In genomic region chr15:71136159-71137137, GRCh38 we compare ENCODE assay signal across 11 cellular contexts. TPM values are rescaled to one million over a fixed set of nuclear protein-coding genes. Genes with fewer than 3 reads are reported as not detected.
A peak's percentile ranks its signal among the peaks of the same experiment; 100 is the strongest.
DNase-seq lines count a peak whose midpoint lies in the region; ATAC-seq and TF ChIP-seq lines count a peak whose summit lies in the region.
"Had no signal": no experiment of that assay in that cellular context is flagged by ENCODE, and none has a peak within 500 bp of the region (broad histone marks: within the 10 kb centered on the region; RNA-seq: fewer than 3 reads in every experiment).

No MANE protein-coding gene starts in this region.

- intact Hi-C loops in Right ventricle myocardium superior (cut with DNase I) (no loop called here), cardiac septum (cut with DNase I) (no loop called here), heart right ventricle (cut with DNase I) (loop anchor here in 1 of 10 donors (5.0 kb wide), 1 partner anchor 871 kb away; no protein-coding TSS in a partner anchor), thyroid gland (cut with DNase I) (no loop called here)

- peaks cover 7 to 83% (median 32%) of the 10 kb centered on the region in 9 donors for H3K4me1 ChIP-seq in heart right ventricle
- peaks cover 16 to 19% of the 10 kb centered on the region in 2 donors for H3K4me1 ChIP-seq in thyroid gland
- H3K4me1 ChIP-seq: colonic mucosa, Peyer's patch had no signal

- H3K27me3 ChIP-seq in heart right ventricle (no peaks in the 10 kb centered on the region), thyroid gland (no peaks in the 10 kb centered on the region)
- H3K27me3 ChIP-seq: colonic mucosa, Peyer's patch had no signal

- ATAC-seq in Right ventricle myocardium superior (ENCODE audit: poor library complexity) (peak; percentile 21), WTC11 (peak; percentile 80), heart right ventricle (peak; percentile 23 to 80 (median 74)), HG03175 (IDR thresholded peaks at IDR 0.05; ENCODE audit: unreplicated experiment) (no peak)
- ATAC-seq: activated CD8-positive, alpha-beta memory T cell treated with anti-CD3 and anti-CD28 coated beads, Interleukin-2, amount 10 ng/mL, durations not matched to agents 7 days and 5 days had no signal

- no peak for TF ChIP-seq CTCF in WTC11 (IDR thresholded peaks at IDR 0.05)
- peak in 2 of 9 donors; percentile 16 to 22 for TF ChIP-seq CTCF in heart right ventricle (IDR thresholded peaks at IDR 0.05)
- no peak for TF ChIP-seq CTCF in thyroid gland (IDR thresholded peaks at IDR 0.05)

- H3K27me3 Mint-ChIP-seq in WTC11 (ENCODE audit: low read depth): no peaks in the 10 kb centered on the region

- CTCF ChIA-PET in WTC11 (lab: Charles Lee): interaction anchor here (0.6 to 0.7 kb wide), 3 partner anchors 16 to 263 kb away, joined by 3 to 4 read pairs (median 3); no protein-coding TSS in a partner anchor

- H3K4me3 Mint-ChIP-seq in WTC11: no peak overlapping the region
- H3K4me3 Mint-ChIP-seq: activated CD8-positive, alpha-beta memory T cell treated with anti-CD3 and anti-CD28 coated beads, Interleukin-2, amount 10 ng/mL, durations not matched to agents 7 days and 5 days had no signal

- TF ChIP-seq POLR2A in thyroid gland (IDR thresholded peaks at IDR 0.05): no peak

- H3K36me3 Mint-ChIP-seq in WTC11: no peaks in the 10 kb centered on the region
- H3K36me3 Mint-ChIP-seq: activated CD8-positive, alpha-beta memory T cell treated with anti-CD3 and anti-CD28 coated beads, Interleukin-2, amount 10 ng/mL, durations not matched to agents 7 days and 5 days had no signal

- DNase-seq in Right ventricle myocardium superior (no peak), cardiac septum (ENCODE audit: low spot score) (no peak), WTC11 (ENCODE audit: low spot score) (no peak), heart right ventricle (no peak), thyroid gland (peak; percentile 27 to 35), NCI-H2107 treated with DMSO at 0.1 percent for 48 hours (lab: John Stamatoyannopoulos, UW; ENCODE audit: unreplicated experiment) (no peak)
- no peak for DNase-seq in stimulated activated CD4-positive, alpha-beta T cell treated with anti-CD3 and anti-CD28 coated beads, Interleukin-15, amount 100 ng/mL, for 24 hours
- DNase-seq: activated CD8-positive, alpha-beta memory T cell treated with anti-CD3 and anti-CD28 coated beads, Interleukin-2, amount 10 ng/mL, durations not matched to agents 7 days and 5 days; Peyer's patch had no signal

- 64 to 68% methylated on average over 16 of the region's 16 CpGs for WGBS in heart right ventricle, 2 donors
- 72 to 77% methylated on average over 15 to 16 of the region's 16 CpGs for WGBS in thyroid gland, 2 donors

- H3K27ac Mint-ChIP-seq in WTC11: no peak overlapping the region
- H3K27ac Mint-ChIP-seq: activated CD8-positive, alpha-beta memory T cell treated with anti-CD3 and anti-CD28 coated beads, Interleukin-2, amount 10 ng/mL, durations not matched to agents 7 days and 5 days had no signal

- H3K4me3 ChIP-seq in heart right ventricle (no peak overlapping the region), thyroid gland (replicated peaks in 1 of 3) (no peak overlapping the region)
- H3K4me3 ChIP-seq: colonic mucosa, Peyer's patch had no signal

- POLR2A ChIA-PET in WTC11 (lab: Charles Lee): no interaction called here

- H3K36me3 ChIP-seq in heart right ventricle (peaks cover 0 to 8% (median 0%) of the 10 kb centered on the region in 9 donors), thyroid gland (no peaks in the 10 kb centered on the region)
- H3K36me3 ChIP-seq: colonic mucosa, Peyer's patch had no signal

- peaks cover 17% of the 10 kb centered on the region for H3K4me1 Mint-ChIP-seq in WTC11
- H3K4me1 Mint-ChIP-seq: activated CD8-positive, alpha-beta memory T cell treated with anti-CD3 and anti-CD28 coated beads, Interleukin-2, amount 10 ng/mL, durations not matched to agents 7 days and 5 days had no signal

- H3K9me3 Mint-ChIP-seq in WTC11: peaks cover 8% of the 10 kb centered on the region; the same call in 1 of the 2 replicates

- H3K9me3 ChIP-seq in heart right ventricle (no peaks in the 10 kb centered on the region), thyroid gland (no peaks in the 10 kb centered on the region)
- H3K9me3 ChIP-seq: colonic mucosa, Peyer's patch had no signal

- H3K27ac ChIP-seq in heart right ventricle (peak overlapping the region in 9 of 10 donors; percentile 14 to 81 (median 52)), thyroid gland (peak overlapping the region in 1 of 3 donors; percentile 8)
- H3K27ac ChIP-seq: colonic mucosa, Peyer's patch had no signal

TF ChIP-seq in WTC11, 78 proteins besides CTCF, POLR2A, EP300 and RAD21 (continues in another document):
- TF ChIP-seq OVOL2 (CRISPR knock-in tag; IDR thresholded peaks at IDR 0.05; ENCODE audit: borderline replicate concordance): no peak
- TF ChIP-seq TCF7 (CRISPR knock-in tag; IDR thresholded peaks at IDR 0.05; ENCODE audit: low read depth): no peak
- TF ChIP-seq, protein P1, sequence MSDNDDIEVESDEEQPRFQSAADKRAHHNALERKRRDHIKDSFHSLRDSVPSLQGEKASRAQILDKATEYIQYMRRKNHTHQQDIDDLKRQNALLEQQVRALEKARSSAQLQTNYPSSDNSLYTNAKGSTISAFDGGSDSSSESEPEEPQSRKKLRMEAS (CRISPR knock-in tag; IDR thresholded peaks at IDR 0.05): no peak
- TF ChIP-seq, protein P2, sequence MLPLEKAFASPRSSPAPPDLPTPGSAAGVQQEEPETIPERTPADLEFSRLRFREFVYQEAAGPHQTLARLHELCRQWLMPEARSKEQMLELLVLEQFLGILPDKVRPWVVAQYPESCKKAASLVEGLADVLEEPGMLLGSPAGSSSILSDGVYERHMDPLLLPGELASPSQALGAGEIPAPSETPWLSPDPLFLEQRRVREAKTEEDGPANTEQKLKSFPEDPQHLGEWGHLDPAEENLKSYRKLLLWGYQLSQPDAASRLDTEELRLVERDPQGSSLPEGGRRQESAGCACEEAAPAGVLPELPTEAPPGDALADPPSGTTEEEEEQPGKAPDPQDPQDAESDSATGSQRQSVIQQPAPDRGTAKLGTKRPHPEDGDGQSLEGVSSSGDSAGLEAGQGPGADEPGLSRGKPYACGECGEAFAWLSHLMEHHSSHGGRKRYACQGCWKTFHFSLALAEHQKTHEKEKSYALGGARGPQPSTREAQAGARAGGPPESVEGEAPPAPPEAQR (CRISPR knock-in tag; IDR thresholded peaks at IDR 0.05): no peak
- TF ChIP-seq CBFB (CRISPR knock-in tag; IDR thresholded peaks at IDR 0.05; ENCODE audit: low read depth): no peak
- TF ChIP-seq, protein P3, sequence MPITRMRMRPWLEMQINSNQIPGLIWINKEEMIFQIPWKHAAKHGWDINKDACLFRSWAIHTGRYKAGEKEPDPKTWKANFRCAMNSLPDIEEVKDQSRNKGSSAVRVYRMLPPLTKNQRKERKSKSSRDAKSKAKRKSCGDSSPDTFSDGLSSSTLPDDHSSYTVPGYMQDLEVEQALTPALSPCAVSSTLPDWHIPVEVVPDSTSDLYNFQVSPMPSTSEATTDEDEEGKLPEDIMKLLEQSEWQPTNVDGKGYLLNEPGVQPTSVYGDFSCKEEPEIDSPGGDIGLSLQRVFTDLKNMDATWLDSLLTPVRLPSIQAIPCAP (CRISPR knock-in tag; IDR thresholded peaks at IDR 0.05): no peak
- no peak for TF ChIP-seq HMGXB4 (CRISPR knock-in tag; IDR thresholded peaks at IDR 0.05)
- TF ChIP-seq JAZF1 (CRISPR knock-in tag; IDR thresholded peaks at IDR 0.05): no peak
- no peak for TF ChIP-seq STAT6 (CRISPR knock-in tag; conservative IDR thresholded peaks at IDR 0.05; ENCODE audit: low read depth)
- no peak for TF ChIP-seq ZBTB21 (CRISPR knock-in tag; IDR thresholded peaks at IDR 0.05; ENCODE audit: borderline replicate concordance)

RNA-seq across cellular contexts. Expression of gene THSD4, which starts 21.2 kb away (rescaled TPM):
- total RNA-seq in Right ventricle myocardium superior: 75.6 TPM
- 116 TPM for total RNA-seq in cardiac septum
- 7.8 to 11.7 TPM (median 8.2 TPM) in 3 replicates for total RNA-seq in WTC11 (2021)
- 100 to 1,000 TPM in 8 of 10 donors, 10 to 100 TPM in 2; 72.3 to 212 (median 170) TPM for total RNA-seq in heart right ventricle
- polyA plus RNA-seq in heart right ventricle: 10 to 100 TPM; 20.8 to 29.4 TPM
- total RNA-seq in thyroid gland: 10 to 100 TPM; 23.0 to 68.5 (median 48.6) TPM
- total RNA-seq: activated CD8-positive, alpha-beta memory T cell treated with anti-CD3 and anti-CD28 coated beads, Interleukin-2, amount 10 ng/mL, durations not matched to agents 7 days and 5 days had no signal

Comparison
In these comparisons a context has a peak if more than half of its experiments do, and no peak if none do; other contexts are left out.
1. DNase-seq: peak in thyroid gland (2 of 2); none in Right ventricle myocardium superior (single experiment), cardiac septum (single experiment), WTC11 (single experiment), heart right ventricle (0 of 2), stimulated activated CD4-positive, alpha-beta T cell treated with anti-CD3 and anti-CD28 coated beads, Interleukin-15, amount 100 ng/mL, for 24 hours (single experiment) and NCI-H2107 treated with DMSO at 0.1 percent for 48 hours (single experiment).